ENCODE assay signal across 15 cellular contexts in genomic region chr9:136679431-136679941, GRCh38. TPM values are rescaled to one million over a fixed set of nuclear protein-coding genes. Genes with fewer than 3 reads are reported as not detected.
DNase-seq lines count a peak whose midpoint lies in the region; ATAC-seq and TF ChIP-seq lines count a peak whose summit lies in the region.
"Had no signal": no experiment of that assay in that cellular context is flagged by ENCODE, and none has a peak within 500 bp of the region (broad histone marks: within the 10 kb centered on the region; RNA-seq: fewer than 3 reads in every experiment).

No MANE protein-coding gene starts in this region.

- peak overlapping the region; percentile 20; the same call in 1 of the 2 replicates for H3K27ac ChIP-seq in 22Rv1
- H3K27ac ChIP-seq in right lobe of liver, result peak overlapping the region; percentile 1 to 69 (median 47)
- H3K27ac ChIP-seq: epithelial cell of prostate had no signal

- peak overlapping the region; percentile 25 for H3K9ac ChIP-seq in adipocyte (ENCODE audit: low read length)

- WGBS in right lobe of liver (ENCODE audit: insufficient coverage, low coverage, low lambda C conversion rate, missing lambda C conversion rate), result 8% methylated on average over 12 of the region's 22 CpGs

- H3K4me1 ChIP-seq in adipocyte (ENCODE audit: control insufficient read depth, insufficient read depth, low read length) (peaks cover 35% of the 10 kb centered on the region), right lobe of liver (peaks cover 0 to 70% (median 34%) of the 10 kb centered on the region in 4 donors)

- TF ChIP-seq POLR2A in right lobe of liver (IDR thresholded peaks at IDR 0.05), result no peak

- H3K27me3 ChIP-seq in adipocyte (replicated peaks; ENCODE audit: control insufficient read depth, insufficient read depth, low read length), result no peaks in the 10 kb centered on the region
- H3K27me3 ChIP-seq in right lobe of liver, result no peaks in the 10 kb centered on the region

- H3K9me3 ChIP-seq in adipocyte (ENCODE audit: control insufficient read depth, low read length) (no peaks in the 10 kb centered on the region), right lobe of liver (no peaks in the 10 kb centered on the region)

- H3K4me3 ChIP-seq in adipocyte (ENCODE audit: low read length) (no peak overlapping the region), right lobe of liver (peak overlapping the region in 1 of 3 donors; percentile 4)

- ATAC-seq in right lobe of liver, result peak in 3 of 4 donors; percentile 3 to 35 (median 10)
- no peak for ATAC-seq in esophagus mucosa
- no peak for ATAC-seq in HG02885 (IDR thresholded peaks at IDR 0.05; ENCODE audit: poor library complexity, unreplicated experiment)
- ATAC-seq: activated CD8-positive, alpha-beta T cell treated with anti-CD3 and anti-CD28 coated beads for 36 hours; stimulated activated naive CD8-positive, alpha-beta T cell treated with anti-CD3 and anti-CD28 coated beads, Interleukin-15, Interleukin-2, amounts not matched to agents 100 U/mL and 50 U/mL, for 24 hours had no signal

- H3K36me3 ChIP-seq in adipocyte (ENCODE audit: control insufficient read depth, insufficient read depth, low read length, severe bottlenecking) (peaks cover 37% of the 10 kb centered on the region), right lobe of liver (peaks cover 0 to 6% (median 4%) of the 10 kb centered on the region in 4 donors)

- intact Hi-C loops in right lobe of liver (cut with DNase I), result no loop called here

- DNase-seq in KBM-7 (peak; percentile 89), adipocyte (ENCODE audit: low read depth) (no peak), right lobe of liver (peak; percentile 69 to 82 (median 78)), kidney tubule cell (ENCODE audit: low spot score) (no peak), NCI-H128 (lab: John Stamatoyannopoulos, UW; ENCODE audit: unreplicated experiment) (no peak)
- DNase-seq: activated CD8-positive, alpha-beta T cell treated with anti-CD3 and anti-CD28 coated beads for 36 hours; activated effector memory CD4-positive, alpha-beta T cell treated with Interleukin-2 at 50 U/mL for 16 hours; midbrain; NCI-H1417; OCI-M1; stimulated activated naive CD8-positive, alpha-beta T cell treated with anti-CD3 and anti-CD28 coated beads, Interleukin-15, Interleukin-2, amounts not matched to agents 100 U/mL and 50 U/mL, for 24 hours had no signal

- TF ChIP-seq CTCF in 22Rv1 (IDR thresholded peaks at IDR 0.05) (no peak), right lobe of liver (IDR thresholded peaks at IDR 0.05) (no peak)

- in situ Hi-C loops in KBM-7 (cut with MboI; ENCODE audit: low pct_unique_long_range_greater_than_20kb, low sequenced_read_pairs), result no loop called here

RNA-seq across cellular contexts. Expression of gene AGPAT2, which starts 7.8 kb away (rescaled TPM):
- total RNA-seq in right lobe of liver, result 100 to 1,000 TPM; 117 to 379 (median 184) TPM
- 91.7 TPM for total RNA-seq in esophagus mucosa

RNA-seq across cellular contexts. Expression of gene EGFL7, which starts 16.8 kb away (rescaled TPM):
- total RNA-seq in right lobe of liver (10 to 100 TPM; 26.7 to 54.2 (median 45.8) TPM), esophagus mucosa (13.0 TPM)

RNA-seq across cellular contexts. Expression of gene DIPK1B, which starts 32.9 kb away (rescaled TPM):
- total RNA-seq in right lobe of liver, result 1 to 10 TPM; 1.4 to 7.7 (median 5.1) TPM
- 0.76 TPM for total RNA-seq in esophagus mucosa

Comparison
In these comparisons a context has a peak if more than half of its experiments do, and no peak if none do; other contexts are left out.
1. DNase-seq: peak in KBM-7 (single experiment) and right lobe of liver (3 of 3); none in adipocyte (single experiment), kidney tubule cell (single experiment) and NCI-H128 (single experiment).
2. ATAC-seq: peak in right lobe of liver (3 of 4); none in esophagus mucosa (single experiment) and HG02885 (single experiment).